In genomic region chr3:153052096-153052460, GRCh38 we compare ENCODE assay signal across 10 cellular contexts.
A peak's percentile ranks its signal among the peaks of the same experiment; 100 is the strongest.
DNase-seq lines count a peak whose midpoint lies in the region; TF ChIP-seq lines count a peak whose summit lies in the region.
"Had no signal": no experiment of that assay in that cellular context is flagged by ENCODE, and none has a peak within 500 bp of the region (broad histone marks: within the 10 kb centered on the region; RNA-seq: fewer than 3 reads in every experiment).

No MANE protein-coding gene starts in this region.

- H3K4me1 ChIP-seq in stomach, result peaks cover 0 to 7% (median 0%) of the 10 kb centered on the region in 4 donors

- no peaks in the 10 kb centered on the region for H3K27me3 ChIP-seq in stomach

- H3K4me3 ChIP-seq in HFF-Myc (replicated peaks; ENCODE audit: low read depth, low read length) (no peak overlapping the region), fibroblast of villous mesenchyme (ENCODE audit: low read depth, low read length) (no peak overlapping the region), stomach (no peak overlapping the region)

- no peak overlapping the region for H3K27ac Mint-ChIP-seq in T-helper 2 cell treated with Interferon-gamma antibody and Interleukin-4, amounts not matched to agents 5 μg/mL and 100 μg/mL, for 36 hours
- H3K27ac Mint-ChIP-seq in CD14-positive monocyte, result peak overlapping the region in 1 of 7 donors; percentile 1
- H3K27ac Mint-ChIP-seq: memory B cell had no signal

- TF ChIP-seq EP300 in stomach (IDR thresholded peaks at IDR 0.05), result no peak

- H3K4me3 Mint-ChIP-seq in T-helper 2 cell treated with Interferon-gamma antibody and Interleukin-4, amounts not matched to agents 5 μg/mL and 100 μg/mL, for 36 hours, result no peak overlapping the region
- no peak overlapping the region for H3K4me3 Mint-ChIP-seq in CD14-positive monocyte
- H3K4me3 Mint-ChIP-seq: memory B cell had no signal

- TF ChIP-seq CTCF in HFF-Myc (IDR thresholded peaks at IDR 0.05; ENCODE audit: low read depth, low read length, missing control alignments), result no peak
- no peak for TF ChIP-seq CTCF in fibroblast of villous mesenchyme (IDR thresholded peaks at IDR 0.05; ENCODE audit: insufficient read depth, low read depth, low read length)
- no peak for TF ChIP-seq CTCF in stomach (IDR thresholded peaks at IDR 0.05)
- no peak for TF ChIP-seq CTCF in CD14-positive monocyte (IDR thresholded peaks at IDR 0.05)

- 47 to 65% (median 54%) methylated on average over 4 of the region's 4 CpGs for WGBS in stomach, 5 donors

- H3K9me3 ChIP-seq in stomach, result no peaks in the 10 kb centered on the region

- no peak for TF ChIP-seq POLR2A in stomach (IDR thresholded peaks at IDR 0.05)

- H3K4me1 Mint-ChIP-seq in T-helper 2 cell treated with Interferon-gamma antibody and Interleukin-4, amounts not matched to agents 5 μg/mL and 100 μg/mL, for 36 hours (ENCODE audit: low read depth), result no peaks in the 10 kb centered on the region
- H3K4me1 Mint-ChIP-seq in CD14-positive monocyte, result peaks cover 17% of the 10 kb centered on the region

- DNase-seq in HFF-Myc (ENCODE audit: extremely low read depth, low read depth), result peak; percentile 68
- peak; percentile 85 for DNase-seq in SIG-M5 treated with dmso at 0.1 percent for 504 hours (lab: John Stamatoyannopoulos, UW; ENCODE audit: unreplicated experiment)
- DNase-seq in fibroblast of villous mesenchyme (ENCODE audit: low read depth), result peak; percentile 84
- DNase-seq in stomach, result peak; percentile 47
- no peak for DNase-seq in T-helper 2 cell treated with Interferon-gamma antibody and Interleukin-4, amounts not matched to agents 5 μg/mL and 100 μg/mL, for 36 hours (ENCODE audit: low spot score)
- DNase-seq in activated CD8-positive, alpha-beta memory T cell treated with anti-CD3 and anti-CD28 coated beads for 24 hours, result no peak
- DNase-seq in SHP77 treated with DMSO at 0.1 percent for 48 hours (lab: John Stamatoyannopoulos, UW), result no peak
- no peak for DNase-seq in CD14-positive monocyte (ENCODE audit: low spot score)
- DNase-seq: NCI-H1930 had no signal

- H3K27ac ChIP-seq in stomach, result peak overlapping the region; percentile 2 to 69 (median 35)

- intact Hi-C loops in stomach (cut with DNase I; ENCODE audit: low total_unique reads) (no loop called here), CD14-positive monocyte (cut with micrococcal nuclease) (no loop called here)

- H3K36me3 Mint-ChIP-seq in T-helper 2 cell treated with Interferon-gamma antibody and Interleukin-4, amounts not matched to agents 5 μg/mL and 100 μg/mL, for 36 hours (ENCODE audit: low read depth), result no peaks in the 10 kb centered on the region
- no peaks in the 10 kb centered on the region for H3K36me3 Mint-ChIP-seq in CD14-positive monocyte
- H3K36me3 Mint-ChIP-seq: memory B cell had no signal

- no peaks in the 10 kb centered on the region for H3K36me3 ChIP-seq in stomach

- no peaks in the 10 kb centered on the region for H3K9me3 Mint-ChIP-seq in T-helper 2 cell treated with Interferon-gamma antibody and Interleukin-4, amounts not matched to agents 5 μg/mL and 100 μg/mL, for 36 hours
- peaks cover 0 to 11% (median 2%) of the 10 kb centered on the region in 7 donors for H3K9me3 Mint-ChIP-seq in CD14-positive monocyte
- H3K9me3 Mint-ChIP-seq: memory B cell had no signal

- no peaks in the 10 kb centered on the region for H3K27me3 Mint-ChIP-seq in T-helper 2 cell treated with Interferon-gamma antibody and Interleukin-4, amounts not matched to agents 5 μg/mL and 100 μg/mL, for 36 hours (ENCODE audit: low read depth)
- H3K27me3 Mint-ChIP-seq in CD14-positive monocyte (ENCODE audit: low read depth in 3 of 3), result peaks cover 0 to 4% (median 1%) of the 10 kb centered on the region in 3 donors

Comparison
In these comparisons a context has a peak if more than half of its experiments do, and no peak if none do; other contexts are left out.
1. DNase-seq: peak in HFF-Myc (single experiment), SIG-M5 treated with dmso at 0.1 percent for 504 hours (single experiment), fibroblast of villous mesenchyme (single experiment) and stomach (single experiment); none in T-helper 2 cell treated with Interferon-gamma antibody and Interleukin-4, amounts not matched to agents 5 μg/mL and 100 μg/mL, for 36 hours (single experiment), activated CD8-positive, alpha-beta memory T cell treated with anti-CD3 and anti-CD28 coated beads for 24 hours (single experiment), SHP77 treated with DMSO at 0.1 percent for 48 hours (single experiment) and CD14-positive monocyte (single experiment).